20 cellular contexts compared by ENCODE assay signal in the genomic region with DNA sequence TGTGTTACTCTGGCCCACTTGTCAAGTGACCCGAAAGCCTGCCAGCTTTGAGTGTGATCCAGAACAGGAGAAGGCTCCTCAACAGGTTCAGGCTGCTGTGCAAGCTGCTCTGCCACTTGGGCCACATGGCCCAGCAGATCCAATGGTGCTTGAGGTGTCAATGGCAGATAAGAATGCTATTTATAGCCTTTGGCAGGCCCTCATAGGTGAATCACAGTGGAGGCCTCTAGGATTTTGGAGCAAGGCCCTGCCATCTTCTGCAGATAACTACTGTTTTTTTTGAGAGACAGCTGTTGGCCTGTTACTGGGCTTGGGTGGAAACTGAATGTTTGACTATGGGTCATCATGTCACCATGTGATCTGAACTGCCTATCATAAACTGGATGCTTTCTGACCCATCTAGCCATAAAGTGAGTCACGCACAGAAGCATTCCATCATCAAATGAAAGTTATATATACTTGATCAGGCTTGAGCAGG.
DNase-seq lines count a peak whose midpoint lies in the region; ATAC-seq, FAIRE-seq and TF ChIP-seq lines count a peak whose summit lies in the region.
"Had no signal": no experiment of that assay in that cellular context is flagged by ENCODE, and none has a peak within 500 bp of the region (broad histone marks: within the 10 kb centered on the region; RNA-seq: fewer than 3 reads in every experiment).

No MANE protein-coding gene starts in this region.

- H3K27ac Mint-ChIP-seq in natural killer cell treated with Interleukin-12 subunit alpha and Interleukin-12 subunit beta and Interleukin-15 and Interleukin-18, amount 100 ng/mL, for 72 hours: no peak overlapping the region
- H3K27ac Mint-ChIP-seq: activated CD8-positive, alpha-beta memory T cell treated with anti-CD3 and anti-CD28 coated beads, Interleukin-2, amount 10 ng/mL, durations not matched to agents 7 days and 5 days; nephron; WTC11 had no signal

- no peak for ATAC-seq in natural killer cell treated with Interleukin-12 subunit alpha and Interleukin-12 subunit beta and Interleukin-15 and Interleukin-18, amount 100 ng/mL, for 72 hours
- ATAC-seq: activated CD8-positive, alpha-beta memory T cell treated with anti-CD3 and anti-CD28 coated beads, Interleukin-2, amount 10 ng/mL, durations not matched to agents 7 days and 5 days; WTC11 had no signal

- peaks cover 4 to 5% of the 10 kb centered on the region in 2 donors for H3K27me3 Mint-ChIP-seq in natural killer cell treated with Interleukin-12 subunit alpha and Interleukin-12 subunit beta and Interleukin-15 and Interleukin-18, amount 100 ng/mL, for 72 hours

- no peak for TF ChIP-seq RAD21 in SK-N-SH (IDR thresholded peaks at IDR 0.05; ENCODE audit: low read length)

- intact Hi-C loops in esophagus muscularis mucosa (cut with DNase I): loop anchor here (10.0 kb wide), 1 partner anchor 405 kb away; no protein-coding TSS in a partner anchor

- H3K4me1 ChIP-seq in esophagus muscularis mucosa (no peaks in the 10 kb centered on the region), keratinocyte (ENCODE audit: control insufficient read depth, extremely low read depth, insufficient read depth, low read length) (peaks cover 7% of the 10 kb centered on the region), SK-N-SH (ENCODE audit: control insufficient read depth in 1 of 2, insufficient read depth in 2 of 2, low read depth in 1 of 2, low read length in 1 of 2) (no peaks in the 10 kb centered on the region)

- H3K9ac ChIP-seq in keratinocyte (ENCODE audit: control insufficient read depth, extremely low read depth, insufficient read depth, low read length) (no peak overlapping the region), SK-N-SH (no peak overlapping the region)

- POLR2A ChIA-PET in SK-N-SH (lab: Yijun Ruan, JAX): no interaction called here

- H3K9me3 ChIP-seq in esophagus muscularis mucosa (no peaks in the 10 kb centered on the region), keratinocyte (ENCODE audit: control insufficient read depth, low read depth, low read length) (no peaks in the 10 kb centered on the region), SK-N-SH (no peaks in the 10 kb centered on the region)

- H3K4me3 ChIP-seq in esophagus muscularis mucosa (no peak overlapping the region), keratinocyte (ENCODE audit: control insufficient read depth in 2 of 3, extremely low read depth in 1 of 3, insufficient read depth in 2 of 3, low read depth in 1 of 3, low read length in 3 of 3) (no peak overlapping the region), SK-N-SH (ENCODE audit: low read depth in 2 of 2, low read length in 1 of 2) (no peak overlapping the region)
- H3K4me3 ChIP-seq: coronary artery had no signal

- H3K27ac ChIP-seq in esophagus muscularis mucosa (replicated peaks in 1 of 4) (no peak overlapping the region), keratinocyte (ENCODE audit: control insufficient read depth, insufficient read depth, low read length) (no peak overlapping the region), SK-N-SH (ENCODE audit: low read depth in 2 of 2, low read length in 1 of 2) (no peak overlapping the region)
- H3K27ac ChIP-seq: coronary artery had no signal

- TF ChIP-seq EP300 in esophagus muscularis mucosa (IDR thresholded peaks at IDR 0.05): no peak
- TF ChIP-seq EP300 in SK-N-SH (IDR thresholded peaks at IDR 0.05; ENCODE audit: borderline replicate concordance in 1 of 2, low read depth in 1 of 2, low read length in 1 of 2): no peak

- no peaks in the 10 kb centered on the region for H3K36me3 Mint-ChIP-seq in natural killer cell treated with Interleukin-12 subunit alpha and Interleukin-12 subunit beta and Interleukin-15 and Interleukin-18, amount 100 ng/mL, for 72 hours
- H3K36me3 Mint-ChIP-seq: activated CD8-positive, alpha-beta memory T cell treated with anti-CD3 and anti-CD28 coated beads, Interleukin-2, amount 10 ng/mL, durations not matched to agents 7 days and 5 days; WTC11 had no signal

- H3K4me3 Mint-ChIP-seq in natural killer cell treated with Interleukin-12 subunit alpha and Interleukin-12 subunit beta and Interleukin-15 and Interleukin-18, amount 100 ng/mL, for 72 hours: no peak overlapping the region
- H3K4me3 Mint-ChIP-seq: activated CD8-positive, alpha-beta memory T cell treated with anti-CD3 and anti-CD28 coated beads, Interleukin-2, amount 10 ng/mL, durations not matched to agents 7 days and 5 days; nephron; WTC11 had no signal

- H3K4me1 Mint-ChIP-seq in natural killer cell treated with Interleukin-12 subunit alpha and Interleukin-12 subunit beta and Interleukin-15 and Interleukin-18, amount 100 ng/mL, for 72 hours (ENCODE audit: low read depth in 2 of 2): no peaks in the 10 kb centered on the region
- H3K4me1 Mint-ChIP-seq: activated CD8-positive, alpha-beta memory T cell treated with anti-CD3 and anti-CD28 coated beads, Interleukin-2, amount 10 ng/mL, durations not matched to agents 7 days and 5 days; nephron; WTC11 had no signal

- H2AFZ ChIP-seq in keratinocyte (ENCODE audit: control insufficient read depth, low read length): no peak overlapping the region
- H2AFZ ChIP-seq in SK-N-SH (ENCODE audit: low read depth): no peak overlapping the region

- CTCF ChIA-PET in SK-N-SH (lab: Yijun Ruan, JAX): no interaction called here

- FAIRE-seq in keratinocyte (lab: Jason Lieb, UNC): peak; percentile 52
- FAIRE-seq: D721Med, GM18507 had no signal

- dilution Hi-C loops in keratinocyte (cut with MboI; ENCODE audit: extremely low pct_ligation_motif_present, low sequenced_read_pairs): no loop called here

- H3K9me2 ChIP-seq in SK-N-SH: no peaks in the 10 kb centered on the region

- H3K9me3 Mint-ChIP-seq in natural killer cell treated with Interleukin-12 subunit alpha and Interleukin-12 subunit beta and Interleukin-15 and Interleukin-18, amount 100 ng/mL, for 72 hours: no peaks in the 10 kb centered on the region
- H3K9me3 Mint-ChIP-seq: nephron had no signal

- no peaks in the 10 kb centered on the region for H3F3A ChIP-seq in SK-N-SH (replicated peaks; ENCODE audit: insufficient read depth)

- H3K36me3 ChIP-seq in esophagus muscularis mucosa: no peaks in the 10 kb centered on the region
- no peaks in the 10 kb centered on the region for H3K36me3 ChIP-seq in keratinocyte (ENCODE audit: control insufficient read depth in 2 of 2, extremely low read depth in 1 of 2, insufficient read depth in 2 of 2, low read length in 2 of 2)
- H3K36me3 ChIP-seq in SK-N-SH (replicated peaks in 1 of 2; ENCODE audit: control insufficient read depth in 1 of 2, insufficient read depth in 2 of 2, low read length in 1 of 2): no peaks in the 10 kb centered on the region

- no peak for TF ChIP-seq POLR2A in esophagus muscularis mucosa (IDR thresholded peaks at IDR 0.05; ENCODE audit: low read depth)

- H3K4me2 ChIP-seq in keratinocyte (ENCODE audit: control insufficient read depth, extremely low read depth, insufficient read depth, low read depth, low read length) (peak overlapping the region; percentile 11), SK-N-SH (no peak overlapping the region)

- H4K20me1 ChIP-seq in keratinocyte (ENCODE audit: control insufficient read depth, extremely low read depth, insufficient read depth, low read length) (no peaks in the 10 kb centered on the region), SK-N-SH (ENCODE audit: insufficient read depth) (no peaks in the 10 kb centered on the region)

- TF ChIP-seq CTCF in esophagus muscularis mucosa (IDR thresholded peaks at IDR 0.05): no peak
- no peak for TF ChIP-seq CTCF in keratinocyte (optimal IDR thresholded peaks at IDR 0.05 in 1 of 3, IDR thresholded peaks at IDR 0.05 in 1 of 3, conservative IDR thresholded peaks at IDR 0.05 in 1 of 3; ENCODE audit: extremely low read depth in 1 of 3, insufficient read depth in 2 of 3, low read length in 3 of 3)
- no peak for TF ChIP-seq CTCF in SK-N-SH (IDR thresholded peaks at IDR 0.05)

- H3K27me3 ChIP-seq in esophagus muscularis mucosa (no peaks in the 10 kb centered on the region), keratinocyte (ENCODE audit: control insufficient read depth, extremely low read depth, insufficient read depth, low read length) (no peaks in the 10 kb centered on the region), SK-N-SH (ENCODE audit: insufficient read depth) (no peaks in the 10 kb centered on the region)

- no peaks in the 10 kb centered on the region for H3K9me1 ChIP-seq in keratinocyte (ENCODE audit: control insufficient read depth, extremely low read depth, insufficient read depth, low read length)

- DNase-seq in EH (ENCODE audit: low read depth) (peak; percentile 81), NCI-H2029 treated with DMSO at 0.1 percent for 48 hours (lab: John Stamatoyannopoulos, UW) (peak; percentile 10), esophagus muscularis mucosa (ENCODE audit: extremely low spot score) (peak; percentile 34), keratinocyte (ENCODE audit: low read depth, low spot score) (peak; percentile 71), NCI-H1694 (lab: John Stamatoyannopoulos, UW) (no peak), SK-N-SH (no peak)
- no peak for DNase-seq in natural killer cell treated with Interleukin-12 subunit alpha and Interleukin-12 subunit beta and Interleukin-15 and Interleukin-18, amount 100 ng/mL, for 72 hours (ENCODE audit: low spot score)
- no peak for DNase-seq in stimulated activated CD4-positive, alpha-beta T cell treated with anti-CD3 and anti-CD28 coated beads, Interleukin-2, amount 100 ng/mL, for 24 hours
- DNase-seq: activated CD8-positive, alpha-beta memory T cell treated with anti-CD3 and anti-CD28 coated beads, Interleukin-2, amount 10 ng/mL, durations not matched to agents 7 days and 5 days; activated gamma-delta T cell; aorta; erythroblast; NCI-H1417; NCI-H446; SW 1271 had no signal

- no peaks in the 10 kb centered on the region for H3K79me2 ChIP-seq in keratinocyte (ENCODE audit: control insufficient read depth, insufficient read depth, low read length)
- no peaks in the 10 kb centered on the region for H3K79me2 ChIP-seq in SK-N-SH (ENCODE audit: insufficient read depth)

- 100% methylated on average over 1 of the region's 2 CpGs for WGBS in esophagus muscularis mucosa
- WGBS in SK-N-SH (ENCODE audit: low lambda C conversion rate): 92% methylated on average over 1 of the region's 2 CpGs

TF ChIP-seq in SK-N-SH, 30 proteins besides CTCF, POLR2A, EP300 and RAD21 (continues in another document):
- TF ChIP-seq TAF1 (IDR thresholded peaks at IDR 0.05; ENCODE audit: borderline replicate concordance, low read depth, low read length) (no peak), YY1 (IDR thresholded peaks at IDR 0.05; ENCODE audit: low read depth) (no peak), MEF2A (IDR thresholded peaks at IDR 0.05; ENCODE audit: borderline replicate concordance, low read depth) (no peak), FOXM1 (IDR thresholded peaks at IDR 0.05; ENCODE audit: low read depth) (no peak), MXI1 (IDR thresholded peaks at IDR 0.05; ENCODE audit: low read depth, low read length) (no peak)
- TF ChIP-seq, protein P1, sequence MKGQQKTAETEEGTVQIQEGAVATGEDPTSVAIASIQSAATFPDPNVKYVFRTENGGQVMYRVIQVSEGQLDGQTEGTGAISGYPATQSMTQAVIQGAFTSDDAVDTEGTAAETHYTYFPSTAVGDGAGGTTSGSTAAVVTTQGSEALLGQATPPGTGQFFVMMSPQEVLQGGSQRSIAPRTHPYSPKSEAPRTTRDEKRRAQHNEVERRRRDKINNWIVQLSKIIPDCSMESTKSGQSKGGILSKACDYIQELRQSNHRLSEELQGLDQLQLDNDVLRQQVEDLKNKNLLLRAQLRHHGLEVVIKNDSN (IDR thresholded peaks at IDR 0.05; ENCODE audit: borderline replicate concordance, low read depth): no peak

Comparison
In these comparisons a context has a peak if more than half of its experiments do, and no peak if none do; other contexts are left out.
1. DNase-seq: peak in EH (single experiment), NCI-H2029 treated with DMSO at 0.1 percent for 48 hours (single experiment), esophagus muscularis mucosa (single experiment) and keratinocyte (single experiment); none in NCI-H1694 (single experiment), natural killer cell treated with Interleukin-12 subunit alpha and Interleukin-12 subunit beta and Interleukin-15 and Interleukin-18, amount 100 ng/mL, for 72 hours (single experiment), SK-N-SH (single experiment) and stimulated activated CD4-positive, alpha-beta T cell treated with anti-CD3 and anti-CD28 coated beads, Interleukin-2, amount 100 ng/mL, for 24 hours (0 of 2).